Comparison of ENCODE assay signal across 2 cellular contexts in the genomic region with DNA sequence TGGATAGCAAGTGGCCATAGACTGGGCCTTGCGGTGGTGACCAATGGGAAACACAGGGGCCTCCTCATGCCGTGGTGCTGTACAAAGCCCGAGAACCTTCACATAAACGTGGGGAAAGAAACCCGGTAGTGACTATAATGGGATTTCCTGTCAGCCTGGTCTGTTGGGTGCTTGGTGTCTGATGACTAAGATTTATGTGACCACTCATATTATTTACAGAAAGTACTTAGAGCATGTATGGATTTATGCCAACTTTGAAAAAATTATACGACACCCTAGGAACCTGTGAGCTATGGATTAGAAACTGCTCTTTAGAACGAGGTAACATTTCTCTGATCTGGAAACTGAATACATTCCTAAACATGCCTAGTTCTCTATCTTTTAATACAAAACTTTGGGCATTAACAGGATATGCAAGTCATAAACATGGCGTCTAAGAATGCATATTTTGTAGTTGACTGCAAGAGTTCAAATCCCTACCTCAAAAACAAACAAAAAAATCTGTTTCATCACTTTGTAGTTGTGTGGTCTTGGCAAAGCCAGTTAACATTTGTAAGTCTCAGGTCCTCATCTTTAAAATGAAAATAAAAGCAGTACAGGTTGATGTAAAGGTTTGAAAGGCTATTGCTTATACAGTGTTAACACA.
TF ChIP-seq lines count a peak whose summit lies in the region.

No MANE protein-coding gene starts in this region.

TF ChIP-seq in HCT116, 20 proteins besides CTCF, POLR2A, EP300 and RAD21 (continued from another document):
- TF ChIP-seq, protein P1, sequence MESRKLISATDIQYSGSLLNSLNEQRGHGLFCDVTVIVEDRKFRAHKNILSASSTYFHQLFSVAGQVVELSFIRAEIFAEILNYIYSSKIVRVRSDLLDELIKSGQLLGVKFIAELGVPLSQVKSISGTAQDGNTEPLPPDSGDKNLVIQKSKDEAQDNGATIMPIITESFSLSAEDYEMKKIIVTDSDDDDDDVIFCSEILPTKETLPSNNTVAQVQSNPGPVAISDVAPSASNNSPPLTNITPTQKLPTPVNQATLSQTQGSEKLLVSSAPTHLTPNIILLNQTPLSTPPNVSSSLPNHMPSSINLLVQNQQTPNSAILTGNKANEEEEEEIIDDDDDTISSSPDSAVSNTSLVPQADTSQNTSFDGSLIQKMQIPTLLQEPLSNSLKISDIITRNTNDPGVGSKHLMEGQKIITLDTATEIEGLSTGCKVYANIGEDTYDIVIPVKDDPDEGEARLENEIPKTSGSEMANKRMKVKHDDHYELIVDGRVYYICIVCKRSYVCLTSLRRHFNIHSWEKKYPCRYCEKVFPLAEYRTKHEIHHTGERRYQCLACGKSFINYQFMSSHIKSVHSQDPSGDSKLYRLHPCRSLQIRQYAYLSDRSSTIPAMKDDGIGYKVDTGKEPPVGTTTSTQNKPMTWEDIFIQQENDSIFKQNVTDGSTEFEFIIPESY (IDR thresholded peaks at IDR 0.05; ENCODE audit: extremely low read depth, insufficient replicate concordance, low read length): no peak
- TF ChIP-seq EGR1 (IDR thresholded peaks at IDR 0.05; ENCODE audit: low read depth): no peak
- TF ChIP-seq ZFX (IDR thresholded peaks at IDR 0.05): no peak
- no peak for TF ChIP-seq EZH2phosphoT487 (IDR thresholded peaks at IDR 0.05; ENCODE audit: borderline replicate concordance)
- no peak for TF ChIP-seq ELF1 (IDR thresholded peaks at IDR 0.05; ENCODE audit: borderline replicate concordance, low read depth)
- no peak for TF ChIP-seq CBX3 (IDR thresholded peaks at IDR 0.05; ENCODE audit: low read depth)
- TF ChIP-seq ZNF274 (IDR thresholded peaks at IDR 0.05; ENCODE audit: low read depth, low read length): no peak
- TF ChIP-seq EZH2 (IDR thresholded peaks at IDR 0.05): no peak
- TF ChIP-seq SP1 (IDR thresholded peaks at IDR 0.05; ENCODE audit: low read depth): no peak
- TF ChIP-seq, protein P2, sequence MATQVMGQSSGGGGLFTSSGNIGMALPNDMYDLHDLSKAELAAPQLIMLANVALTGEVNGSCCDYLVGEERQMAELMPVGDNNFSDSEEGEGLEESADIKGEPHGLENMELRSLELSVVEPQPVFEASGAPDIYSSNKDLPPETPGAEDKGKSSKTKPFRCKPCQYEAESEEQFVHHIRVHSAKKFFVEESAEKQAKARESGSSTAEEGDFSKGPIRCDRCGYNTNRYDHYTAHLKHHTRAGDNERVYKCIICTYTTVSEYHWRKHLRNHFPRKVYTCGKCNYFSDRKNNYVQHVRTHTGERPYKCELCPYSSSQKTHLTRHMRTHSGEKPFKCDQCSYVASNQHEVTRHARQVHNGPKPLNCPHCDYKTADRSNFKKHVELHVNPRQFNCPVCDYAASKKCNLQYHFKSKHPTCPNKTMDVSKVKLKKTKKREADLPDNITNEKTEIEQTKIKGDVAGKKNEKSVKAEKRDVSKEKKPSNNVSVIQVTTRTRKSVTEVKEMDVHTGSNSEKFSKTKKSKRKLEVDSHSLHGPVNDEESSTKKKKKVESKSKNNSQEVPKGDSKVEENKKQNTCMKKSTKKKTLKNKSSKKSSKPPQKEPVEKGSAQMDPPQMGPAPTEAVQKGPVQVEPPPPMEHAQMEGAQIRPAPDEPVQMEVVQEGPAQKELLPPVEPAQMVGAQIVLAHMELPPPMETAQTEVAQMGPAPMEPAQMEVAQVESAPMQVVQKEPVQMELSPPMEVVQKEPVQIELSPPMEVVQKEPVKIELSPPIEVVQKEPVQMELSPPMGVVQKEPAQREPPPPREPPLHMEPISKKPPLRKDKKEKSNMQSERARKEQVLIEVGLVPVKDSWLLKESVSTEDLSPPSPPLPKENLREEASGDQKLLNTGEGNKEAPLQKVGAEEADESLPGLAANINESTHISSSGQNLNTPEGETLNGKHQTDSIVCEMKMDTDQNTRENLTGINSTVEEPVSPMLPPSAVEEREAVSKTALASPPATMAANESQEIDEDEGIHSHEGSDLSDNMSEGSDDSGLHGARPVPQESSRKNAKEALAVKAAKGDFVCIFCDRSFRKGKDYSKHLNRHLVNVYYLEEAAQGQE (IDR thresholded peaks at IDR 0.05; ENCODE audit: low read depth): no peak
- TF ChIP-seq, protein P3, sequence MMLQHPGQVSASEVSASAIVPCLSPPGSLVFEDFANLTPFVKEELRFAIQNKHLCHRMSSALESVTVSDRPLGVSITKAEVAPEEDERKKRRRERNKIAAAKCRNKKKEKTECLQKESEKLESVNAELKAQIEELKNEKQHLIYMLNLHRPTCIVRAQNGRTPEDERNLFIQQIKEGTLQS (IDR thresholded peaks at IDR 0.05): no peak
- TF ChIP-seq YY1 (IDR thresholded peaks at IDR 0.05; ENCODE audit: extremely low read depth, insufficient replicate concordance, low read depth, low read length): no peak
- TF ChIP-seq SRF (IDR thresholded peaks at IDR 0.05; ENCODE audit: low read depth): no peak

TF ChIP-seq in GM12878, 131 proteins besides CTCF, POLR2A, EP300 and RAD21:
- TF ChIP-seq, protein P4, sequence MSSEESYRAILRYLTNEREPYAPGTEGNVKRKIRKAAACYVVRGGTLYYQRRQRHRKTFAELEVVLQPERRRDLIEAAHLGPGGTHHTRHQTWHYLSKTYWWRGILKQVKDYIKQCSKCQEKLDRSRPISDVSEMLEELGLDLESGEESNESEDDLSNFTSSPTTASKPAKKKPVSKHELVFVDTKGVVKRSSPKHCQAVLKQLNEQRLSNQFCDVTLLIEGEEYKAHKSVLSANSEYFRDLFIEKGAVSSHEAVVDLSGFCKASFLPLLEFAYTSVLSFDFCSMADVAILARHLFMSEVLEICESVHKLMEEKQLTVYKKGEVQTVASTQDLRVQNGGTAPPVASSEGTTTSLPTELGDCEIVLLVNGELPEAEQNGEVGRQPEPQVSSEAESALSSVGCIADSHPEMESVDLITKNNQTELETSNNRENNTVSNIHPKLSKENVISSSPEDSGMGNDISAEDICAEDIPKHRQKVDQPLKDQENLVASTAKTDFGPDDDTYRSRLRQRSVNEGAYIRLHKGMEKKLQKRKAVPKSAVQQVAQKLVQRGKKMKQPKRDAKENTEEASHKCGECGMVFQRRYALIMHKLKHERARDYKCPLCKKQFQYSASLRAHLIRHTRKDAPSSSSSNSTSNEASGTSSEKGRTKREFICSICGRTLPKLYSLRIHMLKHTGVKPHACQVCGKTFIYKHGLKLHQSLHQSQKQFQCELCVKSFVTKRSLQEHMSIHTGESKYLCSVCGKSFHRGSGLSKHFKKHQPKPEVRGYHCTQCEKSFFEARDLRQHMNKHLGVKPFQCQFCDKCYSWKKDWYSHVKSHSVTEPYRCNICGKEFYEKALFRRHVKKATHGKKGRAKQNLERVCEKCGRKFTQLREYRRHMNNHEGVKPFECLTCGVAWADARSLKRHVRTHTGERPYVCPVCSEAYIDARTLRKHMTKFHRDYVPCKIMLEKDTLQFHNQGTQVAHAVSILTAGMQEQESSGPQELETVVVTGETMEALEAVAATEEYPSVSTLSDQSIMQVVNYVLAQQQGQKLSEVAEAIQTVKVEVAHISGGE (CRISPR knock-in tag; IDR thresholded peaks at IDR 0.05): no peak
- no peak for TF ChIP-seq BACH1 (IDR thresholded peaks at IDR 0.05; ENCODE audit: borderline replicate concordance)
- TF ChIP-seq RCOR1 (conservative IDR thresholded peaks at IDR 0.05; ENCODE audit: low read depth, low read length): no peak
TF ChIP-seq in GM12878: peak in this region for 0.
